Comparison of ENCODE assay signal across 8 cellular contexts in the genomic region with DNA sequence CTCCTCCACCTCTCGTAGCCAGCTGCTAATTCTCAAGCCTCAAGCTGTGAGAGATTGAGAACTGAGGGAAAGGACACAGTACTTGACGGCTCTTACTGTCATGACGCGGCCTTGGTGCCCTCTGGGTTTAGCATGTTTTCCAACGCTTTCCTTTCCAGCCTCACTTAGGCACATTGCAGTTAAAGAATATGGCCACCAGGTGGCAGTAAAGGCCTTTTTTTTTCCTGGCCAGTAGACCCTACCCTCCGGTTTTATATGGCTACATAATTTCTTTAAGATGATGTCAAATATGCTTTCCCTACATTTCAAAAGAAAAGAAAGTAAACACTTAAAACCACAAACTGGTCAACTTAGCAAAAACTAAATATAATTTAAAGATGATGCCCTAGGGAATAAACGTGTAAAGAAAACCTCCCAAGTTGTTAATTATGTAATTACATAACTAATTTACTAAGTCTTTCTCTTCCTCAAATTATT. TPM values are rescaled to one million over a fixed set of nuclear protein-coding genes. Genes with fewer than 3 reads are reported as not detected.
DNase-seq lines count a peak whose midpoint lies in the region; ATAC-seq and TF ChIP-seq lines count a peak whose summit lies in the region.

No MANE protein-coding gene starts in this region.

- TF ChIP-seq EP300 in sigmoid colon (IDR thresholded peaks at IDR 0.05), result no peak

- H3K4me1 ChIP-seq in adrenal gland (replicated peaks in 1 of 2) (no peaks in the 10 kb centered on the region), right cardiac atrium (ENCODE audit: control insufficient read depth, insufficient read depth, low read length) (no peaks in the 10 kb centered on the region), sigmoid colon (peaks cover 0 to 4% (median 0%) of the 10 kb centered on the region in 4 donors)

- ATAC-seq in right cardiac atrium, result peak; percentile 86 to 89
- no peak for ATAC-seq in HG02970 (IDR thresholded peaks at IDR 0.05; ENCODE audit: low FRiP score, unreplicated experiment)

- WGBS in adrenal gland, 4 donors, result 11 to 14% (median 13%) methylated on average over 7 of the region's 7 CpGs
- WGBS in right cardiac atrium, result 11% methylated on average over 7 of the region's 7 CpGs
- WGBS in sigmoid colon, 2 donors, result 3 to 10% methylated on average over 7 of the region's 7 CpGs

- H3K27ac ChIP-seq in adrenal gland (peak overlapping the region in 1 of 5 donors; percentile 2), right cardiac atrium (ENCODE audit: low read length) (peak overlapping the region; percentile 1), sigmoid colon (peak overlapping the region in 1 of 4 donors; percentile 22)

- DNase-seq in activated effector memory CD4-positive, alpha-beta T cell treated with anti-CD3 and anti-CD28 coated beads, Interleukin-2, amount 50 U/mL, for 16 hours, result peak; percentile 71
- no peak for DNase-seq in activated effector memory CD4-positive, alpha-beta T cell treated with Interleukin-2 at 50 U/mL for 16 hours
- DNase-seq in NCI-H1417 (lab: John Stamatoyannopoulos, UW) (peak; percentile 56 to 93 (median 86)), SKM-1 treated with dmso at 0.1 percent for 144 hours (lab: John Stamatoyannopoulos, UW; ENCODE audit: unreplicated experiment) (peak; percentile 79), adrenal gland (peak; percentile 57 to 85 (median 76)), right cardiac atrium (peak; percentile 63 to 81 (median 72)), sigmoid colon (no peak)

- peak overlapping the region in 1 of 4 donors; percentile 12 for H3K4me3 ChIP-seq in adrenal gland
- no peak overlapping the region for H3K4me3 ChIP-seq in right cardiac atrium (ENCODE audit: low read length)
- peak overlapping the region in 1 of 4 donors; percentile 4 for H3K4me3 ChIP-seq in sigmoid colon

- TF ChIP-seq CTCF in adrenal gland (IDR thresholded peaks at IDR 0.05) (peak; percentile 86 to 96 (median 91)), sigmoid colon (IDR thresholded peaks at IDR 0.05) (peak; percentile 68 to 87 (median 78))

- H3K36me3 ChIP-seq in adrenal gland (replicated peaks in 1 of 2), result no peaks in the 10 kb centered on the region
- H3K36me3 ChIP-seq in sigmoid colon, result no peaks in the 10 kb centered on the region

- no peaks in the 10 kb centered on the region for H3K27me3 ChIP-seq in adrenal gland
- H3K27me3 ChIP-seq in right cardiac atrium (ENCODE audit: control insufficient read depth, insufficient read depth), result no peaks in the 10 kb centered on the region
- H3K27me3 ChIP-seq in sigmoid colon, result no peaks in the 10 kb centered on the region

- TF ChIP-seq POLR2A in adrenal gland (IDR thresholded peaks at IDR 0.05) (no peak), sigmoid colon (IDR thresholded peaks at IDR 0.05) (no peak)

- intact Hi-C loops in adrenal gland (cut with DNase I), result loop anchor here in 1 of 2 donors (10.0 kb wide), 1 partner anchor 794 kb away; no protein-coding TSS in a partner anchor
- intact Hi-C loops in right cardiac atrium (cut with DNase I), result loop anchor here in 1 of 4 donors (10.0 kb wide), 1 partner anchor 294 kb away; a partner anchor contains a TSS
- intact Hi-C loops in sigmoid colon (cut with DNase I), result loop anchor here (5.0 kb wide), 2 partner anchors 447 to 678 kb away; a partner anchor contains a TSS

- no peaks in the 10 kb centered on the region for H3K9me3 ChIP-seq in adrenal gland (replicated peaks in 1 of 3)
- H3K9me3 ChIP-seq in right cardiac atrium (ENCODE audit: control insufficient read depth, low read length), result no peaks in the 10 kb centered on the region
- no peaks in the 10 kb centered on the region for H3K9me3 ChIP-seq in sigmoid colon

RNA-seq across cellular contexts. Expression of a gene that starts 56.8 kb away (rescaled TPM):
- 100 to 1,000 TPM; 248 to 461 (median 311) TPM for total RNA-seq in adrenal gland
- 100 to 1,000 TPM; 171 to 444 (median 434) TPM for polyA plus RNA-seq in adrenal gland
- total RNA-seq in right cardiac atrium, result 100 to 1,000 TPM; 638 to 760 (median 675) TPM
- polyA plus RNA-seq in right cardiac atrium, result 756 TPM
- total RNA-seq in sigmoid colon, result 100 to 1,000 TPM; 128 to 205 (median 183) TPM
- polyA plus RNA-seq in sigmoid colon, result 100 to 1,000 TPM; 292 to 804 (median 561) TPM

Comparison
In these comparisons a context has a peak if more than half of its experiments do, and no peak if none do; other contexts are left out.
1. DNase-seq: peak in activated effector memory CD4-positive, alpha-beta T cell treated with anti-CD3 and anti-CD28 coated beads, Interleukin-2, amount 50 U/mL, for 16 hours (single experiment), NCI-H1417 (3 of 3), SKM-1 treated with dmso at 0.1 percent for 144 hours (single experiment), adrenal gland (7 of 7) and right cardiac atrium (3 of 3); none in activated effector memory CD4-positive, alpha-beta T cell treated with Interleukin-2 at 50 U/mL for 16 hours (single experiment) and sigmoid colon (single experiment).